In the genomic region with DNA sequence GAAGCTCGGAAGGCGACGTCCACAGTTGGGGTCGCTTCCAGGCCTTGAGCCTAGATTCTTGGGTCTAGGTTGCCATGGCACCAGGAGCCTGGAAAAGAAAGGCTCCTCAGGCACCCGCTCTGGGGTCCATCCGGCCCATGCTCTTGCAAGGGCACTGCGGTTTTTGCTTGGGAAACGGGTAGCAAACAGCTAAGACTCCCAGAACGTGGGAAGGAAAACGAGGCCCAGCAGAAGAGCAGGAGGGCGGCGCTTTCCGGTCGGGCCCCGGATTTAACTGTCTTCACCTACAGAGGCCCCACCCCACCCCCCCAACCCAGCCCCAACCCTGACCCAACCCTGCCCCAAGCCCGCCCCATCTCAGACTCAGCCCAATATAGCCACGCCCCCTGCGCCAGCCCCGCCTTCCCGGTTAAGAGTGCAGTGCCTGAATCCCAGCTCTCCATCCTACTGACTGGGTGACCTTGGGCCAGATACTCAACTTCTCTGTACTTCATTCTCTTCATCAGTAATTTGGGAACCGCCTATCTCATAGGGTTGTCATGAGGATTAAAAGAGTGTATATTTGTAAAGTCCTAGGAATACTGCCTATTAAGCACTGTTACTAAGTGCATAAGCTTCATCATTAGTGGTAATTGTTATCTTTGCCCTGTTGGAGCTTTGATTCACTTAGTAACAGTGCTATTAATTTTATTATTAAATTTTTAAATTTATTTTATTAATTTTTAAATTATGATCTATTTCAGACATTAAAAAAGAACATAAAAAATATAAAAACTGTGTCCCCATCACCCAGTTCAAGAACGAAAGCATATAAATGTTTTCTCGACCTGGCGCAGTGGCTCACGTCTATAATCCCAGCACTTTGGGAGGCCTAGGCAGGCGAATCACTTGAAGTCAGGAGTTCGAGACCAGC, we compare ENCODE assay signal across 9 cellular contexts. TPM values are rescaled to one million over a fixed set of nuclear protein-coding genes. Genes with fewer than 3 reads are reported as not detected.
DNase-seq lines count a peak whose midpoint lies in the region; ATAC-seq, FAIRE-seq and TF ChIP-seq lines count a peak whose summit lies in the region.
"Had no signal": no experiment of that assay in that cellular context is flagged by ENCODE, and none has a peak within 500 bp of the region (broad histone marks: within the 10 kb centered on the region; RNA-seq: fewer than 3 reads in every experiment).

No MANE protein-coding gene starts in this region.

- H3K4me1 ChIP-seq in cardiac muscle cell (ENCODE audit: low read depth) = peaks cover 35% of the 10 kb centered on the region
- H3K4me1 ChIP-seq: psoas muscle had no signal

- no peak for TF ChIP-seq CTCF in cardiac muscle cell (IDR thresholded peaks at IDR 0.05; ENCODE audit: low read depth, low read length)

- no peak for FAIRE-seq in H54 (lab: Jason Lieb, UNC)

- TF ChIP-seq POLR2A in H54 (IDR thresholded peaks at IDR 0.05; ENCODE audit: low read depth, low read length) = no peak

- no peak overlapping the region for H3K4me3 ChIP-seq in cardiac muscle cell
- H3K4me3 ChIP-seq: psoas muscle had no signal

- no peaks in the 10 kb centered on the region for H3K9me3 Mint-ChIP-seq in activated T-cell treated with anti-CD3 and anti-CD28 coated beads, Interleukin-2, amount 50 U/mL, for 24 hours

- H3K4me1 Mint-ChIP-seq in activated T-cell treated with anti-CD3 and anti-CD28 coated beads, Interleukin-2, amount 50 U/mL, for 24 hours (ENCODE audit: low read depth) = peaks cover 9% of the 10 kb centered on the region

- H3K27me3 ChIP-seq in cardiac muscle cell = no peaks in the 10 kb centered on the region

- DNase-seq in activated T-cell treated with anti-CD3 and anti-CD28 coated beads for 1 hour (ENCODE audit: low read depth) (peak; percentile 31), T follicular helper cell (ENCODE audit: low read depth) (peak; percentile 14), cardiac muscle cell (ENCODE audit: low read depth in 1 of 2, low spot score in 1 of 2) (peak; percentile 66 to 77), H54 (ENCODE audit: insufficient read length, low spot score) (no peak), NCI-H2171 treated with DMSO at 0.1 percent for 48 hours (lab: John Stamatoyannopoulos, UW) (no peak)
- DNase-seq in activated T-cell treated with anti-CD3 and anti-CD28 coated beads, Interleukin-2, amount 50 U/mL, for 24 hours = no peak
- DNase-seq in stimulated activated CD8-positive, alpha-beta memory T cell treated with anti-CD3 and anti-CD28 coated beads, Interleukin-4, amount 100 ng/mL, for 48 hours = peak; percentile 72

- no peaks in the 10 kb centered on the region for H3K27me3 Mint-ChIP-seq in activated T-cell treated with anti-CD3 and anti-CD28 coated beads, Interleukin-2, amount 50 U/mL, for 24 hours

- peak overlapping the region; percentile 64 for H3K27ac ChIP-seq in cardiac muscle cell
- H3K27ac ChIP-seq: psoas muscle had no signal

- no peaks in the 10 kb centered on the region for H3K9me3 ChIP-seq in cardiac muscle cell (ENCODE audit: low read depth)
- H3K9me3 ChIP-seq: psoas muscle had no signal

- H3K36me3 ChIP-seq in cardiac muscle cell = no peaks in the 10 kb centered on the region

- no peak overlapping the region for H3K27ac Mint-ChIP-seq in activated T-cell treated with anti-CD3 and anti-CD28 coated beads, Interleukin-2, amount 50 U/mL, for 24 hours

- ATAC-seq in HG03039 (IDR thresholded peaks at IDR 0.05; ENCODE audit: unreplicated experiment) = no peak
- ATAC-seq: psoas muscle had no signal

- no peak overlapping the region for H3K4me3 Mint-ChIP-seq in activated T-cell treated with anti-CD3 and anti-CD28 coated beads, Interleukin-2, amount 50 U/mL, for 24 hours

- no peaks in the 10 kb centered on the region for H3K36me3 Mint-ChIP-seq in activated T-cell treated with anti-CD3 and anti-CD28 coated beads, Interleukin-2, amount 50 U/mL, for 24 hours (ENCODE audit: low read depth)

RNA-seq across cellular contexts. Expression of gene SMAD6, which starts 28.4 kb away (rescaled TPM):
- 232 and 274 TPM in 2 replicates for total RNA-seq in cardiac muscle cell
- polyA plus RNA-seq in cardiac muscle cell = 106 and 155 TPM in 2 replicates

Comparison
In these comparisons a context has a peak if more than half of its experiments do, and no peak if none do; other contexts are left out.
1. DNase-seq: peak in activated T-cell treated with anti-CD3 and anti-CD28 coated beads for 1 hour (single experiment), T follicular helper cell (single experiment), cardiac muscle cell (2 of 2) and stimulated activated CD8-positive, alpha-beta memory T cell treated with anti-CD3 and anti-CD28 coated beads, Interleukin-4, amount 100 ng/mL, for 48 hours (single experiment); none in activated T-cell treated with anti-CD3 and anti-CD28 coated beads, Interleukin-2, amount 50 U/mL, for 24 hours (single experiment), H54 (single experiment) and NCI-H2171 treated with DMSO at 0.1 percent for 48 hours (single experiment).